30 cellular contexts compared by ENCODE assay signal in the genomic region with DNA sequence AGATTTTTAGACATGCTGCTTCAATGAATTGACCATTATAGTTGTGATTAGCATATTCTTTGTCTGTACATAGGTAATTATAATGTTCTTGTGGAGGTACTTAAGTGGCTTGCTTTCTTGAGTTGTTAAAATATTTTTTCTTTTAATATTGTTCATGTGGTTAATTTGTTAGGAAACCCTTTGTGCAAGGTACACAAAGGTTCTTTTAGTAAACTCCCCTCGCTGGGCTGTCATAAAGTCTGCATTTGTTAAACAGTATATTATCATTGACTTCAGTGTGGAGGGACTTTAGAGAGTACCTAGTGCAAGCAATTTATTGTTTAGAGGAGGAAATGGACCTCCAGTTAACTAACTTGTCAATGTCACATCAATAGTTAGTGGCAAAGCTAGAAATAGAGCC.
"Had no signal": no experiment of that assay in that cellular context is flagged by ENCODE, and none has a peak within 500 bp of the region (broad histone marks: within the 10 kb centered on the region; RNA-seq: fewer than 3 reads in every experiment).

No MANE protein-coding gene starts in this region.

- H3K27me3 Mint-ChIP-seq: activated CD4-positive, alpha-beta memory T cell treated with anti-CD3 and anti-CD28 coated beads, Interleukin-2, amount 10 ng/mL, durations not matched to agents 7 days and 5 days; activated CD4-positive, alpha-beta T cell treated with anti-CD3 and anti-CD28 coated beads, Interleukin-2, amount 10 ng/mL, durations not matched to agents 7 days and 5 days; activated naive CD4-positive, alpha-beta T cell treated with anti-CD3 and anti-CD28 coated beads, Interleukin-2, amount 10 ng/mL, durations not matched to agents 7 days and 5 days; activated naive CD8-positive, alpha-beta T cell treated with anti-CD3 and anti-CD28 coated beads, Interleukin-2, amount 10 ng/mL, durations not matched to agents 7 days and 5 days; activated T-cell treated with anti-CD3 and anti-CD28 coated beads, Interleukin-2, amount 50 U/mL, for 24 hours; central memory CD8-positive, alpha-beta T cell; dendritic cell treated with granulocyte-macrophage colony-stimulating factor and Interleukin-4, amounts not matched to agents 40 ng/mL and 50 ng/mL, for 4 days; effector memory CD8-positive, alpha-beta T cell had no signal

- ATAC-seq: activated naive CD4-positive, alpha-beta T cell treated with anti-CD3 and anti-CD28 coated beads, Interleukin-2, amount 50 U/mL, for 72 hours; activated T-cell treated with anti-CD3 and anti-CD28 coated beads, Interleukin-2, amount 50 U/mL, for 72 hours; effector memory CD8-positive, alpha-beta T cell; foreskin keratinocyte; gastrocnemius medialis; heart left ventricle had no signal

- H3K27me3 ChIP-seq: brain microvascular endothelial cell, esophagus muscularis mucosa, foreskin keratinocyte, gastrocnemius medialis, heart left ventricle had no signal

- H3K4me3 Mint-ChIP-seq: activated CD4-positive, alpha-beta memory T cell treated with anti-CD3 and anti-CD28 coated beads, Interleukin-2, amount 10 ng/mL, durations not matched to agents 7 days and 5 days; activated CD4-positive, alpha-beta T cell treated with anti-CD3 and anti-CD28 coated beads, Interleukin-2, amount 10 ng/mL, durations not matched to agents 7 days and 5 days; activated naive CD4-positive, alpha-beta T cell treated with anti-CD3 and anti-CD28 coated beads, Interleukin-2, amount 10 ng/mL, durations not matched to agents 7 days and 5 days; activated naive CD8-positive, alpha-beta T cell treated with anti-CD3 and anti-CD28 coated beads, Interleukin-2, amount 10 ng/mL, durations not matched to agents 7 days and 5 days; activated T-cell treated with anti-CD3 and anti-CD28 coated beads, Interleukin-2, amount 50 U/mL, for 24 hours; activated T-cell treated with anti-CD3 and anti-CD28 coated beads, Interleukin-2, amount 50 U/mL, for 72 hours; central memory CD8-positive, alpha-beta T cell; dendritic cell treated with granulocyte-macrophage colony-stimulating factor and Interleukin-4, amounts not matched to agents 40 ng/mL and 50 ng/mL, for 4 days; effector memory CD8-positive, alpha-beta T cell had no signal

- H3K27ac ChIP-seq: brain microvascular endothelial cell, coronary artery, esophagus muscularis mucosa, foreskin keratinocyte, gastrocnemius medialis, heart left ventricle had no signal

- DNase-seq: activated CD4-positive, alpha-beta memory T cell treated with anti-CD3 and anti-CD28 coated beads, Interleukin-2, amount 10 ng/mL, durations not matched to agents 7 days and 5 days; activated CD4-positive, alpha-beta T cell treated with anti-CD3 and anti-CD28 coated beads for 4 hours; activated CD4-positive, alpha-beta T cell treated with anti-CD3 and anti-CD28 coated beads, Interleukin-2, amount 10 ng/mL, durations not matched to agents 7 days and 5 days; activated CD4-positive, alpha-beta T cell treated with anti-CD3 and anti-CD28 coated beads, Interleukin-2, amount 50 U/mL, for 4 hours; activated CD4-positive, CD25-positive, alpha-beta regulatory T cell; activated CD4-positive, CD25-positive, alpha-beta regulatory T cell treated with anti-CD3 and anti-CD28 coated beads, Interleukin-2, amount 50 U/mL, for 72 hours; activated CD8-positive, alpha-beta memory T cell treated with anti-CD3 and anti-CD28 coated beads, Interleukin-2, amount 50 U/mL, for 48 hours; activated gamma-delta T cell; activated naive CD4-positive, alpha-beta T cell; activated naive CD4-positive, alpha-beta T cell treated with anti-CD3 and anti-CD28 coated beads, Interleukin-2, amount 10 ng/mL, durations not matched to agents 7 days and 5 days; activated naive CD8-positive, alpha-beta T cell treated with anti-CD3 and anti-CD28 coated beads, Interleukin-2, amount 10 ng/mL, durations not matched to agents 7 days and 5 days; activated T-cell treated with anti-CD3 and anti-CD28 coated beads for 4 hours; activated T-cell treated with anti-CD3 and anti-CD28 coated beads, Interleukin-2, amount 50 U/mL, for 24 hours; activated T-cell treated with anti-CD3 and anti-CD28 coated beads, Interleukin-2, amount 50 U/mL, for 72 hours; amniotic stem cell; anterior cingulate cortex; brain microvascular endothelial cell; effector CD4-positive, alpha-beta T cell; effector memory CD8-positive, alpha-beta T cell; erythroblast; foreskin keratinocyte; gastrocnemius medialis; glutamatergic neuron; heart left ventricle; T-helper 2 cell had no signal

- H3K9me3 Mint-ChIP-seq: activated CD4-positive, alpha-beta memory T cell treated with anti-CD3 and anti-CD28 coated beads, Interleukin-2, amount 10 ng/mL, durations not matched to agents 7 days and 5 days; activated naive CD4-positive, alpha-beta T cell treated with anti-CD3 and anti-CD28 coated beads, Interleukin-2, amount 50 U/mL, for 72 hours; activated naive CD8-positive, alpha-beta T cell treated with anti-CD3 and anti-CD28 coated beads, Interleukin-2, amount 10 ng/mL, durations not matched to agents 7 days and 5 days; activated T-cell treated with anti-CD3 and anti-CD28 coated beads, Interleukin-2, amount 50 U/mL, for 24 hours; central memory CD8-positive, alpha-beta T cell; effector memory CD8-positive, alpha-beta T cell had no signal

- H3K4me1 Mint-ChIP-seq: activated CD4-positive, alpha-beta memory T cell treated with anti-CD3 and anti-CD28 coated beads, Interleukin-2, amount 10 ng/mL, durations not matched to agents 7 days and 5 days; activated CD4-positive, alpha-beta T cell treated with anti-CD3 and anti-CD28 coated beads, Interleukin-2, amount 10 ng/mL, durations not matched to agents 7 days and 5 days; activated naive CD4-positive, alpha-beta T cell treated with anti-CD3 and anti-CD28 coated beads, Interleukin-2, amount 10 ng/mL, durations not matched to agents 7 days and 5 days; activated naive CD8-positive, alpha-beta T cell treated with anti-CD3 and anti-CD28 coated beads, Interleukin-2, amount 10 ng/mL, durations not matched to agents 7 days and 5 days; central memory CD8-positive, alpha-beta T cell had no signal

- H3K27ac Mint-ChIP-seq: activated CD4-positive, alpha-beta memory T cell treated with anti-CD3 and anti-CD28 coated beads, Interleukin-2, amount 10 ng/mL, durations not matched to agents 7 days and 5 days; activated CD4-positive, alpha-beta T cell treated with anti-CD3 and anti-CD28 coated beads, Interleukin-2, amount 10 ng/mL, durations not matched to agents 7 days and 5 days; activated naive CD4-positive, alpha-beta T cell treated with anti-CD3 and anti-CD28 coated beads, Interleukin-2, amount 10 ng/mL, durations not matched to agents 7 days and 5 days; activated naive CD4-positive, alpha-beta T cell treated with anti-CD3 and anti-CD28 coated beads, Interleukin-2, amount 50 U/mL, for 72 hours; activated naive CD8-positive, alpha-beta T cell treated with anti-CD3 and anti-CD28 coated beads, Interleukin-2, amount 10 ng/mL, durations not matched to agents 7 days and 5 days; activated T-cell treated with anti-CD3 and anti-CD28 coated beads, Interleukin-2, amount 50 U/mL, for 24 hours; activated T-cell treated with anti-CD3 and anti-CD28 coated beads, Interleukin-2, amount 50 U/mL, for 72 hours; dendritic cell treated with granulocyte-macrophage colony-stimulating factor and Interleukin-4, amounts not matched to agents 40 ng/mL and 50 ng/mL, for 4 days; effector memory CD8-positive, alpha-beta T cell had no signal

- H3K4me3 ChIP-seq: coronary artery, esophagus muscularis mucosa, gastrocnemius medialis, heart left ventricle had no signal
